Comparison of ENCODE assay signal across 10 cellular contexts in the genomic region with DNA sequence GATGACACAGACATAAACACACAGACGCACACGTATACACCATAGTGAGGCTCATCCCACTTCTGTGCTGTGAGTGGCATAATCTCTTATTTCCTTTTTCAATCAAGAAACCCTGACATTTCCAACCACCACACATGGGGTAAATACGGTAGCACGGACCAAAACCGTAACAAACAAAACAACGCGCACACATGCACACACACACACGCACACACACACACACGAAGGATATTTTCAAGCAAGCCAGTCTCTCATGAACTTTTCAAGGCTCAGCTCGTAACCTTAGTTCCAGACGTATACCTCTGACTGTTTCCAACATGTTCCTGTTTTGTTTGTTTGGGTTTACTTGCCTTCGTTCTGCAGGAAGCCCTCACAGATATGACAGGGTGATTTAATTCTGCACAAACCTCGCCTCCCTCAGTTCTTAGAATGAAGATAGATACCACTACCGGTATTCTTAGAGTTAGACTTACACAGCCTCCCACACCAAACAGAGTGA.
DNase-seq lines count a peak whose midpoint lies in the region; ATAC-seq and TF ChIP-seq lines count a peak whose summit lies in the region.
"Had no signal": no experiment of that assay in that cellular context is flagged by ENCODE, and none has a peak within 500 bp of the region (broad histone marks: within the 10 kb centered on the region; RNA-seq: fewer than 3 reads in every experiment).

No MANE protein-coding gene starts in this region.

- ATAC-seq in foreskin keratinocyte = peak; percentile 23
- no peak for ATAC-seq in left lobe of liver
- no peak for ATAC-seq in gastrocnemius medialis

- 26 to 34% methylated on average over 14 of the region's 14 CpGs for WGBS in testis, 2 donors

- no peak overlapping the region for H3K4me3 ChIP-seq in HEK293 (ENCODE audit: low read depth, low read length)
- H3K4me3 ChIP-seq in testis = no peak overlapping the region
- H3K4me3 ChIP-seq in gastrocnemius medialis = no peak overlapping the region

- in situ Hi-C loops in gastrocnemius medialis (cut with MboI; ENCODE audit: low sequenced_read_pairs in 4 of 4) = no loop called here

- CTCF ChIA-PET in HEK293 (lab: Yijun Ruan, JAX) = no interaction called here

- peaks cover 10% of the 10 kb centered on the region for H3K4me1 ChIP-seq in HEK293 (ENCODE audit: control insufficient read depth, insufficient read depth, low read length)
- no peaks in the 10 kb centered on the region for H3K4me1 ChIP-seq in foreskin keratinocyte
- H3K4me1 ChIP-seq in testis = no peaks in the 10 kb centered on the region
- peaks cover 12 to 25% of the 10 kb centered on the region in 2 donors for H3K4me1 ChIP-seq in gastrocnemius medialis
- H3K4me1 ChIP-seq: Caco-2 had no signal

- TF ChIP-seq CTCF in HEK293 (tag by site-specific recombination; IDR thresholded peaks at IDR 0.05) (no peak), foreskin keratinocyte (conservative IDR thresholded peaks at IDR 0.05) (no peak), testis (IDR thresholded peaks at IDR 0.05) (no peak), gastrocnemius medialis (IDR thresholded peaks at IDR 0.05 in 4 of 5, conservative IDR thresholded peaks at IDR 0.05 in 1 of 5) (no peak)

- H3K27me3 ChIP-seq in foreskin keratinocyte (peaks cover 3% of the 10 kb centered on the region), testis (no peaks in the 10 kb centered on the region), gastrocnemius medialis (no peaks in the 10 kb centered on the region)

- H3K27ac ChIP-seq in HEK293 (ENCODE audit: extremely low read depth, low read depth, low read length) = no peak overlapping the region
- no peak overlapping the region for H3K27ac ChIP-seq in foreskin keratinocyte
- no peak overlapping the region for H3K27ac ChIP-seq in testis
- no peak overlapping the region for H3K27ac ChIP-seq in gastrocnemius medialis

- H3K9me3 ChIP-seq in HEK293 (ENCODE audit: control insufficient read depth, insufficient read depth, low read depth, low read length) (no peaks in the 10 kb centered on the region), testis (no peaks in the 10 kb centered on the region), gastrocnemius medialis (no peaks in the 10 kb centered on the region)
- H3K9me3 ChIP-seq: Caco-2 had no signal

- POLR2A ChIA-PET in HEK293 (lab: Yijun Ruan, JAX) = no interaction called here

- no peaks in the 10 kb centered on the region for H3K36me3 ChIP-seq in HEK293 (ENCODE audit: control insufficient read depth in 2 of 2, insufficient read depth in 1 of 2, low read length in 2 of 2)
- H3K36me3 ChIP-seq in testis (ENCODE audit: low read depth, missing control alignments) = no peaks in the 10 kb centered on the region
- H3K36me3 ChIP-seq in gastrocnemius medialis = no peaks in the 10 kb centered on the region

- intact Hi-C loops in testis (cut with DNase I; ENCODE audit: low total_unique reads) = no loop called here
- intact Hi-C loops in gastrocnemius medialis (cut with DNase I; ENCODE audit: low total_unique reads) = no loop called here

- DNase-seq in CD1c-positive myeloid dendritic cell (ENCODE audit: extremely low spot score) (peak; percentile 71), UCSD-AML1 (lab: John Stamatoyannopoulos, UW; ENCODE audit: unreplicated experiment) (peak; percentile 32), foreskin keratinocyte (peak; percentile 11 to 34), testis (no peak), left lobe of liver (ENCODE audit: low spot score) (no peak), gastrocnemius medialis (no peak), NCI-H1694 treated with DMSO at 0.1 percent for 48 hours (lab: John Stamatoyannopoulos, UW) (no peak)
- DNase-seq: Caco-2, NCI-H2171 treated with DMSO at 0.1 percent for 48 hours had no signal

- TF ChIP-seq POLR2A in testis (IDR thresholded peaks at IDR 0.05) (no peak), gastrocnemius medialis (IDR thresholded peaks at IDR 0.05) (no peak)

TF ChIP-seq in HEK293, 187 proteins besides CTCF, POLR2A, EP300 and RAD21:
- TF ChIP-seq, protein P1, sequence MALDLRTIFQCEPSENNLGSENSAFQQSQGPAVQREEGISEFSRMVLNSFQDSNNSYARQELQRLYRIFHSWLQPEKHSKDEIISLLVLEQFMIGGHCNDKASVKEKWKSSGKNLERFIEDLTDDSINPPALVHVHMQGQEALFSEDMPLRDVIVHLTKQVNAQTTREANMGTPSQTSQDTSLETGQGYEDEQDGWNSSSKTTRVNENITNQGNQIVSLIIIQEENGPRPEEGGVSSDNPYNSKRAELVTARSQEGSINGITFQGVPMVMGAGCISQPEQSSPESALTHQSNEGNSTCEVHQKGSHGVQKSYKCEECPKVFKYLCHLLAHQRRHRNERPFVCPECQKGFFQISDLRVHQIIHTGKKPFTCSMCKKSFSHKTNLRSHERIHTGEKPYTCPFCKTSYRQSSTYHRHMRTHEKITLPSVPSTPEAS (tag by site-specific recombination; IDR thresholded peaks at IDR 0.05) = peak; percentile 81
- TF ChIP-seq ZNF24 (tag by site-specific recombination; IDR thresholded peaks at IDR 0.05) (no peak), ZNF426 (tag by site-specific recombination; IDR thresholded peaks at IDR 0.05) (no peak), ZNF600 (tag by site-specific recombination; IDR thresholded peaks at IDR 0.05) (peak; percentile 89), ZXDB (tag by site-specific recombination; IDR thresholded peaks at IDR 0.05) (peak; percentile 19; the same call in 1 of the 2 replicates), ZNF791 (tag by site-specific recombination; IDR thresholded peaks at IDR 0.05) (0 out of 2 replicates have a peak, but pooled peaks have one; percentile 3), OVOL3 (tag by site-specific recombination; IDR thresholded peaks at IDR 0.05) (0 out of 2 replicates have a peak, but pooled peaks have one; percentile 1), ZNF560 (tag by site-specific recombination; IDR thresholded peaks at IDR 0.05; ENCODE audit: borderline replicate concordance) (no peak)

Comparison
In these comparisons a context has a peak if more than half of its experiments do, and no peak if none do; other contexts are left out.
1. DNase-seq: peak in CD1c-positive myeloid dendritic cell (single experiment), UCSD-AML1 (single experiment) and foreskin keratinocyte (2 of 2); none in testis (single experiment), left lobe of liver (single experiment), gastrocnemius medialis (0 of 2) and NCI-H1694 treated with DMSO at 0.1 percent for 48 hours (single experiment).